ENCODE assay signal across 2 cellular contexts in genomic region chr9:4786599-4786998, GRCh38.
A peak's percentile ranks its signal among the peaks of the same experiment; 100 is the strongest.
TF ChIP-seq lines count a peak whose summit lies in the region.

No MANE protein-coding gene starts in this region.

TF ChIP-seq in HepG2, 621 proteins besides CTCF, POLR2A, EP300 and RAD21 (continued from another document):
- TF ChIP-seq ZEB1 (IDR thresholded peaks at IDR 0.05; ENCODE audit: insufficient replicate concordance, low read depth) (no peak), REST (IDR thresholded peaks at IDR 0.05; ENCODE audit: borderline replicate concordance in 1 of 2, low read depth in 1 of 2, low read length in 2 of 2) (peak in 1 of 2 experiments; percentile 88; a peak in 3 of 4 replicates)

TF ChIP-seq in HEK293, 187 proteins besides CTCF, POLR2A, EP300 and RAD21:
- TF ChIP-seq ZBTB44 (tag by site-specific recombination; IDR thresholded peaks at IDR 0.05) (no peak), REST (tag by site-specific recombination; IDR thresholded peaks at IDR 0.05) (peak; percentile 40; the same call in 1 of the 2 replicates), KLF8 (tag by site-specific recombination; IDR thresholded peaks at IDR 0.05) (no peak), ZNF677 (tag by site-specific recombination; IDR thresholded peaks at IDR 0.05) (no peak)
